Comparison of ENCODE assay signal across 8 cellular contexts in genomic region chr17:50558955-50559614, GRCh38.
DNase-seq lines count a peak whose midpoint lies in the region; ATAC-seq and TF ChIP-seq lines count a peak whose summit lies in the region.

No MANE protein-coding gene starts in this region.

- peaks cover 18 to 31% of the 10 kb centered on the region in 2 donors for H3K4me1 Mint-ChIP-seq in stimulated activated naive B cell treated with anti-CD40 and anti-IgM and Interleukin-4, amounts not matched to agents 10 μg/mL and 1 μg/mL and 100 μg/mL, for 72 hours

- TF ChIP-seq CTCF in WERI-Rb-1 (IDR thresholded peaks at IDR 0.05; ENCODE audit: low read depth, low read length), result no peak

- H3K4me3 Mint-ChIP-seq in stimulated activated naive B cell treated with anti-CD40 and anti-IgM and Interleukin-4, amounts not matched to agents 10 μg/mL and 1 μg/mL and 100 μg/mL, for 72 hours, result peak overlapping the region; percentile 84 to 90

- ATAC-seq in stimulated activated naive B cell treated with anti-CD40 and anti-IgM and Interleukin-4, amounts not matched to agents 10 μg/mL and 1 μg/mL and 100 μg/mL, for 72 hours (replicated peaks), result peak in 1 of 2 donors; percentile 14

- peak; percentile 45 for DNase-seq in activated CD4-positive, alpha-beta T cell treated with anti-CD3 and anti-CD28 coated beads for 48 hours
- DNase-seq in activated CD4-positive, alpha-beta T cell treated with anti-CD3 and anti-CD28 coated beads for 1 hour, result no peak
- DNase-seq in WERI-Rb-1 (peak; percentile 89), SIG-M5 treated with dmso at 0.1 percent for 504 hours (lab: John Stamatoyannopoulos, UW; ENCODE audit: unreplicated experiment) (no peak), germinal center (ENCODE audit: low spot score) (no peak), NCI-H2029 treated with DMSO at 0.1 percent for 48 hours (lab: John Stamatoyannopoulos, UW) (no peak)
- DNase-seq in stimulated activated naive B cell treated with anti-CD40 and anti-IgM and Interleukin-4, amounts not matched to agents 10 μg/mL and 1 μg/mL and 100 μg/mL, for 72 hours, result no peak

- H3K36me3 ChIP-seq in WERI-Rb-1, result peaks cover 11% of the 10 kb centered on the region

- peaks cover 3 to 17% of the 10 kb centered on the region in 2 donors for H3K36me3 Mint-ChIP-seq in stimulated activated naive B cell treated with anti-CD40 and anti-IgM and Interleukin-4, amounts not matched to agents 10 μg/mL and 1 μg/mL and 100 μg/mL, for 72 hours

- peak overlapping the region; percentile 89 for H3K27ac ChIP-seq in WERI-Rb-1

- no peaks in the 10 kb centered on the region for H3K27me3 ChIP-seq in WERI-Rb-1 (ENCODE audit: insufficient read depth, low read depth, severe bottlenecking)

- H3K4me3 ChIP-seq in WERI-Rb-1 (ENCODE audit: low read depth, low read length) (peak overlapping the region; percentile 78), iPS-11a (ENCODE audit: low read depth, low read length) (peak overlapping the region; percentile 29)

- peaks cover 62 to 66% of the 10 kb centered on the region in 2 donors for H3K27me3 Mint-ChIP-seq in stimulated activated naive B cell treated with anti-CD40 and anti-IgM and Interleukin-4, amounts not matched to agents 10 μg/mL and 1 μg/mL and 100 μg/mL, for 72 hours

- H3K9me3 ChIP-seq in WERI-Rb-1 (ENCODE audit: severe bottlenecking), result no peaks in the 10 kb centered on the region

- H3K9me3 Mint-ChIP-seq in stimulated activated naive B cell treated with anti-CD40 and anti-IgM and Interleukin-4, amounts not matched to agents 10 μg/mL and 1 μg/mL and 100 μg/mL, for 72 hours, result no peaks in the 10 kb centered on the region

- peak overlapping the region; percentile 73 for H3K27ac Mint-ChIP-seq in stimulated activated naive B cell treated with anti-CD40 and anti-IgM and Interleukin-4, amounts not matched to agents 10 μg/mL and 1 μg/mL and 100 μg/mL, for 72 hours

Comparison
In these comparisons a context has a peak if more than half of its experiments do, and no peak if none do; other contexts are left out.
1. DNase-seq: peak in activated CD4-positive, alpha-beta T cell treated with anti-CD3 and anti-CD28 coated beads for 48 hours (single experiment) and WERI-Rb-1 (single experiment); none in activated CD4-positive, alpha-beta T cell treated with anti-CD3 and anti-CD28 coated beads for 1 hour (single experiment), stimulated activated naive B cell treated with anti-CD40 and anti-IgM and Interleukin-4, amounts not matched to agents 10 μg/mL and 1 μg/mL and 100 μg/mL, for 72 hours (single experiment), SIG-M5 treated with dmso at 0.1 percent for 504 hours (single experiment), germinal center (single experiment) and NCI-H2029 treated with DMSO at 0.1 percent for 48 hours (single experiment).